ENCODE assay signal across 27 cellular contexts in the genomic region with DNA sequence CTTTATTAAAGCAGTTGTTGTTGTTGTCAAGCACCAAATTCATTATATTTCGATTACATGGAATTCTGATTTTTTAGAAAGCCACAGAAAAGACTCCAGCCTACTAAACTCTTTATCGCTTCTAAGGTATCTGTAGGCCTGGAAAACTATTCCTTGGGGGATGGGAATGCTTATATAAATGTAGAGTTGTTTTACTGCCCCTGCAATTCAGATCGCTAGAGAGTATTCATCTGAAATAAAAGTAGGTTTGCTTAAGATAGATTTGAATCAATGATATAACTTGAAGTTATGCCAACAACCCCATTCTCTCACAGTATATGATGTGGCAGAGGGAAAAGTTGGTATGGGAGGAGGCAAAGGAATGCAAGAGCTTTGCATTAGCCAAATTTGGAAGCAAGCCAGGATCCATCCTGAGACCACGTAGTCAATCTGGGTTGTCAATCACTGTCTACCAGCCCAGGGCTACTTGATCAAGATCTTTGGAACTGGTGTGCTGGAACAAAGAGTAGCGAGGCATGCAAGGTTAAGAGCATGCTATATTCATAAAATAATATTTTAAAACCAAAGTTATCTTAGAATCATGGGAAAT.
"Had no signal": no experiment of that assay in that cellular context is flagged by ENCODE, and none has a peak within 500 bp of the region (broad histone marks: within the 10 kb centered on the region; RNA-seq: fewer than 3 reads in every experiment).

No MANE protein-coding gene starts in this region.

- H3K27ac ChIP-seq: VCaP had no signal

- H3K36me3 Mint-ChIP-seq: activated naive CD8-positive, alpha-beta T cell; brain had no signal

- H3K4me3 Mint-ChIP-seq: activated CD4-positive, alpha-beta memory T cell treated with anti-CD3 and anti-CD28 coated beads, Interleukin-2, amount 10 ng/mL, durations not matched to agents 7 days and 5 days; activated naive CD4-positive, alpha-beta T cell treated with anti-CD3 and anti-CD28 coated beads for 36 hours; activated naive CD8-positive, alpha-beta T cell; activated T-helper 17 cell treated with anti-CD3 and anti-CD28 coated beads, Interleukin-2, amount 50 U/mL, for 72 hours; brain; central memory CD8-positive, alpha-beta T cell had no signal

- DNase-seq: activated CD4-positive, alpha-beta memory T cell treated with anti-CD3 and anti-CD28 coated beads, Interleukin-2, amount 10 ng/mL, durations not matched to agents 7 days and 5 days; activated CD4-positive, alpha-beta T cell treated with anti-CD3 and anti-CD28 coated beads, Interleukin-2, amount 50 U/mL, for 1 hour; activated CD4-positive, CD25-positive, alpha-beta regulatory T cell; activated gamma-delta T cell; activated naive CD4-positive, alpha-beta T cell treated with anti-CD3 and anti-CD28 coated beads for 36 hours; activated T-cell treated with anti-CD3 and anti-CD28 coated beads for 4 hours; activated T-cell treated with anti-CD3 and anti-CD28 coated beads, Interleukin-2, amount 50 U/mL, for 48 hours; amygdala; Kasumi-1; NCI-H1048; NCI-H146; NCI-H187 treated with DMSO at 0.1 percent for 48 hours; NCI-H2081 treated with DMSO at 0.1 percent for 48 hours; NCI-H2171 treated with DMSO at 0.1 percent for 48 hours; NCI-H226; NCI-H526; NCI-H774; NK-92 treated with Interleukin-12 subunit alpha and Interleukin-12 subunit beta, amount 100 ng/mL, for 24 hours; OCI-M1; SHP77 treated with DMSO at 0.1 percent for 48 hours; T-helper 1 cell had no signal

- H3K9me3 Mint-ChIP-seq: activated CD4-positive, alpha-beta memory T cell treated with anti-CD3 and anti-CD28 coated beads, Interleukin-2, amount 10 ng/mL, durations not matched to agents 7 days and 5 days; activated naive CD4-positive, alpha-beta T cell treated with anti-CD3 and anti-CD28 coated beads for 36 hours; activated T-helper 17 cell treated with anti-CD3 and anti-CD28 coated beads, Interleukin-2, amount 50 U/mL, for 72 hours; brain; central memory CD8-positive, alpha-beta T cell had no signal

- H3K27ac Mint-ChIP-seq: activated CD4-positive, alpha-beta memory T cell treated with anti-CD3 and anti-CD28 coated beads, Interleukin-2, amount 10 ng/mL, durations not matched to agents 7 days and 5 days; activated naive CD4-positive, alpha-beta T cell treated with anti-CD3 and anti-CD28 coated beads for 36 hours; activated naive CD8-positive, alpha-beta T cell; activated T-helper 17 cell treated with anti-CD3 and anti-CD28 coated beads, Interleukin-2, amount 50 U/mL, for 72 hours had no signal

- H3K4me3 ChIP-seq: K562 had no signal

- H3K4me1 Mint-ChIP-seq: activated CD4-positive, alpha-beta memory T cell treated with anti-CD3 and anti-CD28 coated beads, Interleukin-2, amount 10 ng/mL, durations not matched to agents 7 days and 5 days; activated T-helper 17 cell treated with anti-CD3 and anti-CD28 coated beads, Interleukin-2, amount 50 U/mL, for 72 hours; central memory CD8-positive, alpha-beta T cell had no signal

- H3K27me3 Mint-ChIP-seq: brain had no signal
